ENCODE assay signal across 1 cellular context in genomic region chr11:118623291-118623655, GRCh38.
TF ChIP-seq lines count a peak whose summit lies in the region.

No MANE protein-coding gene starts in this region.

TF ChIP-seq in SK-N-SH, 30 proteins besides CTCF, POLR2A, EP300 and RAD21 (continued from another document):
- TF ChIP-seq, protein P1, sequence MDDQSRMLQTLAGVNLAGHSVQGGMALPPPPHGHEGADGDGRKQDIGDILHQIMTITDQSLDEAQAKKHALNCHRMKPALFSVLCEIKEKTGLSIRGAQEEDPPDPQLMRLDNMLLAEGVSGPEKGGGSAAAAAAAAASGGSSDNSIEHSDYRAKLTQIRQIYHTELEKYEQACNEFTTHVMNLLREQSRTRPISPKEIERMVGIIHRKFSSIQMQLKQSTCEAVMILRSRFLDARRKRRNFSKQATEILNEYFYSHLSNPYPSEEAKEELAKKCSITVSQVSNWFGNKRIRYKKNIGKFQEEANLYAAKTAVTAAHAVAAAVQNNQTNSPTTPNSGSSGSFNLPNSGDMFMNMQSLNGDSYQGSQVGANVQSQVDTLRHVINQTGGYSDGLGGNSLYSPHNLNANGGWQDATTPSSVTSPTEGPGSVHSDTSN (IDR thresholded peaks at IDR 0.05): no peak
- TF ChIP-seq GATA2 (CRISPR knock-in tag; IDR thresholded peaks at IDR 0.05): no peak
- peak; percentile 35 for TF ChIP-seq CHD2 (IDR thresholded peaks at IDR 0.05; ENCODE audit: low read length, partially characterized antibody)
- TF ChIP-seq SIN3A (IDR thresholded peaks at IDR 0.05; ENCODE audit: borderline replicate concordance, low read depth, low read length): no peak; the same call in 1 of the 2 replicates
- TF ChIP-seq, protein P2, sequence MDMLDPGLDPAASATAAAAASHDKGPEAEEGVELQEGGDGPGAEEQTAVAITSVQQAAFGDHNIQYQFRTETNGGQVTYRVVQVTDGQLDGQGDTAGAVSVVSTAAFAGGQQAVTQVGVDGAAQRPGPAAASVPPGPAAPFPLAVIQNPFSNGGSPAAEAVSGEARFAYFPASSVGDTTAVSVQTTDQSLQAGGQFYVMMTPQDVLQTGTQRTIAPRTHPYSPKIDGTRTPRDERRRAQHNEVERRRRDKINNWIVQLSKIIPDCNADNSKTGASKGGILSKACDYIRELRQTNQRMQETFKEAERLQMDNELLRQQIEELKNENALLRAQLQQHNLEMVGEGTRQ (IDR thresholded peaks at IDR 0.05; ENCODE audit: borderline replicate concordance, low read depth, low read length): no peak
- no peak for TF ChIP-seq SMC3 (IDR thresholded peaks at IDR 0.05; ENCODE audit: low read depth, low read length)
- TF ChIP-seq GABPA (IDR thresholded peaks at IDR 0.05; ENCODE audit: low read depth): no peak
- TF ChIP-seq POLR2AphosphoS5 (IDR thresholded peaks at IDR 0.05; ENCODE audit: low read depth, low read length): no peak
- no peak for TF ChIP-seq NRF1 (IDR thresholded peaks at IDR 0.05; ENCODE audit: low read depth, low read length)
- peak; percentile 38; the same call in 1 of the 2 replicates for TF ChIP-seq TAF1 (IDR thresholded peaks at IDR 0.05; ENCODE audit: borderline replicate concordance, low read depth, low read length)
- TF ChIP-seq, protein P3, sequence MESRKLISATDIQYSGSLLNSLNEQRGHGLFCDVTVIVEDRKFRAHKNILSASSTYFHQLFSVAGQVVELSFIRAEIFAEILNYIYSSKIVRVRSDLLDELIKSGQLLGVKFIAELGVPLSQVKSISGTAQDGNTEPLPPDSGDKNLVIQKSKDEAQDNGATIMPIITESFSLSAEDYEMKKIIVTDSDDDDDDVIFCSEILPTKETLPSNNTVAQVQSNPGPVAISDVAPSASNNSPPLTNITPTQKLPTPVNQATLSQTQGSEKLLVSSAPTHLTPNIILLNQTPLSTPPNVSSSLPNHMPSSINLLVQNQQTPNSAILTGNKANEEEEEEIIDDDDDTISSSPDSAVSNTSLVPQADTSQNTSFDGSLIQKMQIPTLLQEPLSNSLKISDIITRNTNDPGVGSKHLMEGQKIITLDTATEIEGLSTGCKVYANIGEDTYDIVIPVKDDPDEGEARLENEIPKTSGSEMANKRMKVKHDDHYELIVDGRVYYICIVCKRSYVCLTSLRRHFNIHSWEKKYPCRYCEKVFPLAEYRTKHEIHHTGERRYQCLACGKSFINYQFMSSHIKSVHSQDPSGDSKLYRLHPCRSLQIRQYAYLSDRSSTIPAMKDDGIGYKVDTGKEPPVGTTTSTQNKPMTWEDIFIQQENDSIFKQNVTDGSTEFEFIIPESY (IDR thresholded peaks at IDR 0.05; ENCODE audit: borderline replicate concordance, low read depth): no peak
- no peak for TF ChIP-seq RXRA (IDR thresholded peaks at IDR 0.05; ENCODE audit: borderline replicate concordance, low read depth)
- TF ChIP-seq JUND (IDR thresholded peaks at IDR 0.05): no peak
- peak; percentile 23; the same call in 1 of the 2 replicates for TF ChIP-seq MXI1 (IDR thresholded peaks at IDR 0.05; ENCODE audit: low read depth, low read length)
- no peak; the same call in 1 of the 2 replicates for TF ChIP-seq MAX (IDR thresholded peaks at IDR 0.05; ENCODE audit: low read depth)
- TF ChIP-seq REST (IDR thresholded peaks at IDR 0.05; ENCODE audit: low read depth, low read length): no peak
- TF ChIP-seq IRF3 (IDR thresholded peaks at IDR 0.05; ENCODE audit: low read depth, low read length): no peak
- TF ChIP-seq NFIC (IDR thresholded peaks at IDR 0.05; ENCODE audit: borderline replicate concordance): peak; percentile 88
- TF ChIP-seq MEF2A (IDR thresholded peaks at IDR 0.05; ENCODE audit: borderline replicate concordance, low read depth): no peak
- TF ChIP-seq FOSL2 (IDR thresholded peaks at IDR 0.05; ENCODE audit: borderline replicate concordance, low read depth): no peak
